9 cellular contexts compared by ENCODE assay signal in genomic region chr6:49653942-49654341, GRCh38. TPM values are rescaled to one million over a fixed set of nuclear protein-coding genes. Genes with fewer than 3 reads are reported as not detected.
"Had no signal": no experiment of that assay in that cellular context is flagged by ENCODE, and none has a peak within 500 bp of the region (broad histone marks: within the 10 kb centered on the region; RNA-seq: fewer than 3 reads in every experiment).

No MANE protein-coding gene starts in this region.

- H3K9ac ChIP-seq: GM23248 had no signal

- H3K36me3 Mint-ChIP-seq: IgD-negative memory B cell had no signal

- H3K27ac ChIP-seq: GM23248 had no signal

- FAIRE-seq: H54, HTR-8/SVneo had no signal

- H3K9me3 Mint-ChIP-seq: H9, IgD-negative memory B cell had no signal

- H2AFZ ChIP-seq: GM23248 had no signal

- H3K4me1 Mint-ChIP-seq: H9, IgD-negative memory B cell had no signal

- H3K4me3 ChIP-seq: GM23248 had no signal

- H3K27ac Mint-ChIP-seq: H9, IgD-negative memory B cell had no signal

- H3K27me3 Mint-ChIP-seq: IgD-negative memory B cell had no signal

- DNase-seq: GM23248, GOT3, H9, HCEC 1CT, KG1 had no signal

- H3K4me3 Mint-ChIP-seq: H9, IgD-negative memory B cell had no signal

RNA-seq across cellular contexts. Expression of gene RHAG, which starts 17.3 kb away (rescaled TPM):
- total RNA-seq: GM23248, H9, HT-29 had no signal
- polyA plus RNA-seq: GM23248, IgD-negative memory B cell had no signal

RNA-seq across cellular contexts. Expression of gene CRISP2, which starts 59.4 kb away (rescaled TPM):
- total RNA-seq: GM23248, H9, HT-29 had no signal
- polyA plus RNA-seq: GM23248, IgD-negative memory B cell had no signal
